ENCODE assay signal across 34 cellular contexts in the genomic region with DNA sequence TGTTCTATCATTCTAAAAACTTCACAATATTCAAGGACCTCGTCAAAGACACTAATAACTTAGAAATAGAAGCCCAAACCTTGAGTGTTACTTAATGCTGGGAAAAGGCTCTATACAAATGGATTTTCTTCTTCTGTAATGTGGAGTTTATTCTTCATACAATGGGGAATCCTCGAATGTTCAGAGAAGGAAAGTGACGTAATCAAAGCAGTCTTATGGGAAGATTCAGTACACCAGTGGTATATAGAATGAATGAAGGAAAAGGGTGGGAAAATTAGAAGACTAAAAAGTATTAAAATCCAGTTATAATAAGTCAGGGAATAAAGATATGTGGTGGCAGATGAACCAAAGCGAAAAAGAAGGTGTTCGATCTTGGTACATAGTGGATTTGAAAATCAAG.
"Had no signal": no experiment of that assay in that cellular context is flagged by ENCODE, and none has a peak within 500 bp of the region (broad histone marks: within the 10 kb centered on the region; RNA-seq: fewer than 3 reads in every experiment).

No MANE protein-coding gene starts in this region.

- H3K27me3 ChIP-seq: adrenal gland, ascending aorta, body of pancreas, brain microvascular endothelial cell, breast epithelium, cardiac muscle cell had no signal

- H3K36me3 ChIP-seq: adrenal gland, ascending aorta, brain microvascular endothelial cell, breast epithelium, cardiac muscle cell had no signal

- DNase-seq: activated effector memory CD4-positive, alpha-beta T cell treated with anti-CD3 and anti-CD28 coated beads, Interleukin-2, amount 50 U/mL, for 16 hours; activated effector memory CD4-positive, alpha-beta T cell treated with Interleukin-2 at 50 U/mL for 16 hours; activated gamma-delta T cell; activated gamma-delta T cell treated with Interleukin-2 at 50 U/mL for 16 hours; activated naive CD4-positive, alpha-beta T cell; activated naive CD4-positive, alpha-beta T cell treated with anti-CD3 and anti-CD28 coated beads for 36 hours; activated naive CD4-positive, alpha-beta T cell treated with anti-CD3 and anti-CD28 coated beads, Interleukin-2, amount 10 ng/mL, durations not matched to agents 7 days and 5 days; activated naive CD4-positive, alpha-beta T cell treated with anti-CD3 and anti-CD28 coated beads, Interleukin-2, amount 50 U/mL, for 16 hours; activated naive CD4-positive, alpha-beta T cell treated with Interleukin-2 at 50 U/mL for 16 hours; activated naive CD8-positive, alpha-beta T cell treated with anti-CD3 and anti-CD28 coated beads for 36 hours; activated naive CD8-positive, alpha-beta T cell treated with anti-CD3 and anti-CD28 coated beads, Interleukin-2, amount 10 ng/mL, durations not matched to agents 7 days and 5 days; activated naive CD8-positive, alpha-beta T cell treated with anti-CD3 and anti-CD28 coated beads, Interleukin-2, amount 50 U/mL, for 24 hours; activated T-cell treated with anti-CD3 and anti-CD28 coated beads, Interleukin-2, amount 50 U/mL, for 1 hour; activated T-cell treated with anti-CD3 and anti-CD28 coated beads, Interleukin-2, amount 50 U/mL, for 24 hours; activated T-cell treated with anti-CD3 and anti-CD28 coated beads, Interleukin-2, amount 50 U/mL, for 4 hours; activated T-cell treated with anti-CD3 and anti-CD28 coated beads, Interleukin-2, amount 50 U/mL, for 48 hours; activated T-cell treated with anti-CD3 and anti-CD28 coated beads, Interleukin-2, amount 50 U/mL, for 72 hours; adrenal gland; amniotic stem cell; amygdala; anterior cingulate cortex; aorta; body of pancreas; brain microvascular endothelial cell; caudate nucleus; central memory CD4-positive, alpha-beta T cell; cerebellar nuclear complex had no signal

- FAIRE-seq: astrocyte, bronchial epithelial cell had no signal

- H3K4me3 ChIP-seq: adrenal gland, ascending aorta, body of pancreas, breast epithelium, cardiac muscle cell had no signal

- H3K27ac ChIP-seq: adrenal gland, ascending aorta, body of pancreas, brain microvascular endothelial cell, breast epithelium, cardiac muscle cell had no signal

- ATAC-seq: activated naive CD4-positive, alpha-beta T cell treated with anti-CD3 and anti-CD28 coated beads, Interleukin-2, amount 50 U/mL, for 72 hours; activated naive CD8-positive, alpha-beta T cell treated with anti-CD3 and anti-CD28 coated beads, Interleukin-2, amount 50 U/mL, for 24 hours; activated T-cell treated with anti-CD3 and anti-CD28 coated beads, Interleukin-2, amount 50 U/mL, for 4 hours; activated T-cell treated with anti-CD3 and anti-CD28 coated beads, Interleukin-2, amount 50 U/mL, for 72 hours; activated T-helper 17 cell treated with anti-CD3 and anti-CD28 coated beads, Interleukin-2, amount 50 U/mL, for 72 hours; body of pancreas had no signal

- H3K4me1 ChIP-seq: adrenal gland, ascending aorta, body of pancreas, breast epithelium had no signal
